In genomic region chr1:208058212-208059155, GRCh38 we compare ENCODE assay signal across 31 cellular contexts.
A peak's percentile ranks its signal among the peaks of the same experiment; 100 is the strongest.
DNase-seq lines count a peak whose midpoint lies in the region; ATAC-seq and TF ChIP-seq lines count a peak whose summit lies in the region.
"Had no signal": no experiment of that assay in that cellular context is flagged by ENCODE, and none has a peak within 500 bp of the region (broad histone marks: within the 10 kb centered on the region; RNA-seq: fewer than 3 reads in every experiment).

No MANE protein-coding gene starts in this region.

- H3K4me1 Mint-ChIP-seq in chondrocyte (ENCODE audit: low read depth) (peaks cover 18% of the 10 kb centered on the region), nephron (peaks cover 25% of the 10 kb centered on the region), endothelial cell (ENCODE audit: unreplicated experiment) (peaks cover 5% of the 10 kb centered on the region)
- no peaks in the 10 kb centered on the region for H3K4me1 Mint-ChIP-seq in stimulated activated naive B cell treated with anti-CD40 and anti-IgM and Interleukin-4, amounts not matched to agents 10 μg/mL and 1 μg/mL and 100 μg/mL, for 72 hours
- H3K4me1 Mint-ChIP-seq: immature natural killer cell had no signal

- H3K4me3 ChIP-seq in BE2C (ENCODE audit: low read depth, low read length): no peak overlapping the region
- H3K4me3 ChIP-seq: gastrocnemius medialis, left lung, ovary, Peyer's patch, upper lobe of right lung had no signal

- H3K27ac Mint-ChIP-seq in chondrocyte (ENCODE audit: unreplicated experiment) (peak overlapping the region; percentile 57), nephron (peak overlapping the region in 2 of 3 experiments; percentile 37 to 63), endothelial cell (ENCODE audit: unreplicated experiment) (no peak overlapping the region)
- no peak overlapping the region for H3K27ac Mint-ChIP-seq in stimulated activated naive B cell treated with anti-CD40 and anti-IgM and Interleukin-4, amounts not matched to agents 10 μg/mL and 1 μg/mL and 100 μg/mL, for 72 hours
- H3K27ac Mint-ChIP-seq: activated CD4-positive, alpha-beta memory T cell treated with anti-CD3 and anti-CD28 coated beads for 36 hours; activated naive CD4-positive, alpha-beta T cell treated with anti-CD3 and anti-CD28 coated beads, Interleukin-2, amount 50 U/mL, for 72 hours; activated T-helper 2 cell treated with anti-CD3 and anti-CD28 coated beads, Interferon-gamma antibody, Interleukin-2, Interleukin-4, amounts not matched to agents 10 μg/mL and 5 μg/mL and 100 μg/mL, durations not matched to agents 14 hours and 24 hours and 36 hours; dendritic cell treated with granulocyte-macrophage colony-stimulating factor and Interleukin-4, amounts not matched to agents 40 ng/mL and 50 ng/mL, for 4 days; immature natural killer cell; mesothelial cell of epicardium; naive thymus-derived CD4-positive, alpha-beta T cell had no signal

- H3K27me3 Mint-ChIP-seq in chondrocyte (ENCODE audit: low read depth) (no peaks in the 10 kb centered on the region), nephron (ENCODE audit: low read depth) (peaks cover 18% of the 10 kb centered on the region), endothelial cell (ENCODE audit: unreplicated experiment) (peaks cover 2% of the 10 kb centered on the region)
- no peaks in the 10 kb centered on the region for H3K27me3 Mint-ChIP-seq in stimulated activated naive B cell treated with anti-CD40 and anti-IgM and Interleukin-4, amounts not matched to agents 10 μg/mL and 1 μg/mL and 100 μg/mL, for 72 hours

- TF ChIP-seq CTCF in BE2C (IDR thresholded peaks at IDR 0.05; ENCODE audit: low read depth, low read length): no peak
- no peak for TF ChIP-seq CTCF in chondrocyte (IDR thresholded peaks at IDR 0.05)
- no peak for TF ChIP-seq CTCF in nephron (IDR thresholded peaks at IDR 0.05; ENCODE audit: unreplicated experiment in 3 of 3)
- TF ChIP-seq CTCF in endothelial cell (IDR thresholded peaks at IDR 0.05; ENCODE audit: unreplicated experiment): no peak

- DNase-seq in BE2C (peak; percentile 86), NCI-H1694 treated with DMSO at 0.1 percent for 48 hours (lab: John Stamatoyannopoulos, UW) (peak; percentile 74), chondrocyte (ENCODE audit: low spot score) (no peak), endothelial cell (ENCODE audit: low spot score) (no peak)
- DNase-seq in activated CD4-positive, alpha-beta T cell treated with anti-CD3 and anti-CD28 coated beads, Interleukin-2, amount 50 U/mL, for 1 hour: no peak
- DNase-seq in stimulated activated naive B cell treated with anti-CD40 and anti-IgM and Interleukin-4, amounts not matched to agents 10 μg/mL and 1 μg/mL and 100 μg/mL, for 72 hours: no peak
- DNase-seq: ACHN; activated CD4-positive, alpha-beta memory T cell treated with anti-CD3 and anti-CD28 coated beads for 36 hours; aorta; DMS79 treated with DMSO at 0.1 percent for 48 hours; gastrocnemius medialis; hippocampal formation; immature natural killer cell; left lung; naive thymus-derived CD4-positive, alpha-beta T cell; NCI-H1417 treated with DMSO at 0.1 percent for 48 hours; NCI-H526; ovary; SIG-M5; stimulated activated CD4-positive, alpha-beta T cell treated with anti-CD3 and anti-CD28 coated beads, Interleukin-2, amount 100 ng/mL, for 24 hours; T-helper 1 cell; upper lobe of right lung had no signal

- no peaks in the 10 kb centered on the region for H3K27me3 ChIP-seq in BE2C
- H3K27me3 ChIP-seq: gastrocnemius medialis, left lung, ovary, Peyer's patch, upper lobe of right lung had no signal

- peaks cover 29% of the 10 kb centered on the region for H3K36me3 Mint-ChIP-seq in chondrocyte (ENCODE audit: low read depth)
- peaks cover 34% of the 10 kb centered on the region for H3K36me3 Mint-ChIP-seq in nephron (ENCODE audit: low read depth)
- H3K36me3 Mint-ChIP-seq in endothelial cell (ENCODE audit: low read depth, unreplicated experiment): peaks cover 35% of the 10 kb centered on the region
- H3K36me3 Mint-ChIP-seq in stimulated activated naive B cell treated with anti-CD40 and anti-IgM and Interleukin-4, amounts not matched to agents 10 μg/mL and 1 μg/mL and 100 μg/mL, for 72 hours: no peaks in the 10 kb centered on the region
- H3K36me3 Mint-ChIP-seq: activated CD4-positive, alpha-beta memory T cell treated with anti-CD3 and anti-CD28 coated beads for 36 hours; activated naive CD4-positive, alpha-beta T cell treated with anti-CD3 and anti-CD28 coated beads, Interleukin-2, amount 50 U/mL, for 72 hours; immature natural killer cell; mesothelial cell of epicardium; naive thymus-derived CD4-positive, alpha-beta T cell had no signal

- H3K9me3 Mint-ChIP-seq in chondrocyte (ENCODE audit: low read depth): no peaks in the 10 kb centered on the region
- no peaks in the 10 kb centered on the region for H3K9me3 Mint-ChIP-seq in nephron
- peaks cover 4% of the 10 kb centered on the region for H3K9me3 Mint-ChIP-seq in endothelial cell (ENCODE audit: unreplicated experiment)
- no peaks in the 10 kb centered on the region for H3K9me3 Mint-ChIP-seq in stimulated activated naive B cell treated with anti-CD40 and anti-IgM and Interleukin-4, amounts not matched to agents 10 μg/mL and 1 μg/mL and 100 μg/mL, for 72 hours
- H3K9me3 Mint-ChIP-seq: activated CD4-positive, alpha-beta memory T cell treated with anti-CD3 and anti-CD28 coated beads for 36 hours; activated naive CD4-positive, alpha-beta T cell treated with anti-CD3 and anti-CD28 coated beads, Interleukin-2, amount 50 U/mL, for 72 hours; activated T-helper 2 cell treated with anti-CD3 and anti-CD28 coated beads, Interferon-gamma antibody, Interleukin-2, Interleukin-4, amounts not matched to agents 10 μg/mL and 5 μg/mL and 100 μg/mL, durations not matched to agents 14 hours and 24 hours and 36 hours; dendritic cell treated with granulocyte-macrophage colony-stimulating factor and Interleukin-4, amounts not matched to agents 40 ng/mL and 50 ng/mL, for 4 days; immature natural killer cell; mesothelial cell of epicardium; naive thymus-derived CD4-positive, alpha-beta T cell had no signal

- no peaks in the 10 kb centered on the region for H3K9me3 ChIP-seq in BE2C
- H3K9me3 ChIP-seq: gastrocnemius medialis, left lung, ovary, Peyer's patch, upper lobe of right lung had no signal

- H3K4me3 Mint-ChIP-seq in chondrocyte (ENCODE audit: unreplicated experiment) (no peak overlapping the region), nephron (no peak overlapping the region), endothelial cell (ENCODE audit: unreplicated experiment) (no peak overlapping the region)
- no peak overlapping the region for H3K4me3 Mint-ChIP-seq in stimulated activated naive B cell treated with anti-CD40 and anti-IgM and Interleukin-4, amounts not matched to agents 10 μg/mL and 1 μg/mL and 100 μg/mL, for 72 hours
- H3K4me3 Mint-ChIP-seq: activated CD4-positive, alpha-beta memory T cell treated with anti-CD3 and anti-CD28 coated beads for 36 hours; dendritic cell treated with granulocyte-macrophage colony-stimulating factor and Interleukin-4, amounts not matched to agents 40 ng/mL and 50 ng/mL, for 4 days; immature natural killer cell; mesothelial cell of epicardium; naive thymus-derived CD4-positive, alpha-beta T cell had no signal

- peaks cover 11% of the 10 kb centered on the region; the same call in 1 of the 2 replicates for H3K36me3 ChIP-seq in BE2C
- H3K36me3 ChIP-seq: ovary had no signal

- H3K4me1 ChIP-seq in BE2C: peaks cover 54% of the 10 kb centered on the region
- H3K4me1 ChIP-seq: left lung, upper lobe of right lung had no signal

- no peak for ATAC-seq in GM21367 (IDR thresholded peaks at IDR 0.05; ENCODE audit: unreplicated experiment)
- no peak for ATAC-seq in stimulated activated naive B cell treated with anti-CD40 and anti-IgM and Interleukin-4, amounts not matched to agents 10 μg/mL and 1 μg/mL and 100 μg/mL, for 72 hours (replicated peaks)
- ATAC-seq: activated CD4-positive, CD25-positive, alpha-beta regulatory T cell treated with anti-CD3 and anti-CD28 coated beads, Interleukin-2, amount 50 U/mL, for 24 hours; activated naive CD4-positive, alpha-beta T cell treated with anti-CD3 and anti-CD28 coated beads, Interleukin-2, amount 50 U/mL, for 72 hours; gastrocnemius medialis; HCT116; left lung; naive thymus-derived CD4-positive, alpha-beta T cell; upper lobe of right lung had no signal

Comparison
In these comparisons a context has a peak if more than half of its experiments do, and no peak if none do; other contexts are left out.
1. DNase-seq: peak in BE2C (single experiment) and NCI-H1694 treated with DMSO at 0.1 percent for 48 hours (single experiment); none in chondrocyte (single experiment), endothelial cell (single experiment), activated CD4-positive, alpha-beta T cell treated with anti-CD3 and anti-CD28 coated beads, Interleukin-2, amount 50 U/mL, for 1 hour (single experiment) and stimulated activated naive B cell treated with anti-CD40 and anti-IgM and Interleukin-4, amounts not matched to agents 10 μg/mL and 1 μg/mL and 100 μg/mL, for 72 hours (single experiment).
2. H3K27ac Mint-ChIP-seq: peak in chondrocyte (single experiment) and nephron (2 of 3); none in endothelial cell (single experiment) and stimulated activated naive B cell treated with anti-CD40 and anti-IgM and Interleukin-4, amounts not matched to agents 10 μg/mL and 1 μg/mL and 100 μg/mL, for 72 hours (single experiment).